ENCODE assay signal across 25 cellular contexts in the genomic region with DNA sequence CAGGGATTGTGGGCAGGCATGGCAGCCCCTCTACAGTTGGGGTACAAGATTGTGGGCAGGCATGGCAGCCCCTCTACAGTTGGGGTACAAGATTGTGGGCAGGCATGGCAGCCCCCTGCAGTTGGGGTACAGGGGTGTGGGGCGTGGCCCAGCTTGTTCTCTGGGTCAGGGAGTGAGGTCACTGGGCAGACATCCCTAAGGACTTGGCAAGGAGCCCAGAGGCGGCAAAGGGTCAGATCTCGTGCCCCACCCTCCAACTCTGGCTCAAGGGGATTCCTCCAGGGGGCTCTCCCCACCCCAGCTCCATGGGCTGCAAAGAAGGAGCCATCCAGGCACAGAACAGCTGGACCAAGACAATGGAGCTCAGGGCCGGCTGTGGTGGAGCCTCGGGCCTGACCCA.
"Had no signal": no experiment of that assay in that cellular context is flagged by ENCODE, and none has a peak within 500 bp of the region (broad histone marks: within the 10 kb centered on the region; RNA-seq: fewer than 3 reads in every experiment).

No MANE protein-coding gene starts in this region.

- H3K27me3 Mint-ChIP-seq: activated CD4-positive, alpha-beta T cell treated with anti-CD3 and anti-CD28 coated beads for 36 hours; activated CD8-positive, alpha-beta memory T cell treated with anti-CD3 and anti-CD28 coated beads, Interleukin-2, amount 10 ng/mL, durations not matched to agents 7 days and 5 days; activated naive CD4-positive, alpha-beta T cell treated with anti-CD3 and anti-CD28 coated beads, Interleukin-2, amount 50 U/mL, for 24 hours; stimulated activated naive CD8-positive, alpha-beta T cell treated with anti-CD3 and anti-CD28 coated beads, Interleukin-15, Interleukin-2, amounts not matched to agents 100 ng/mL and 50 ng/mL, for 24 hours had no signal

- DNase-seq: activated CD4-positive, CD25-positive, alpha-beta regulatory T cell; activated CD8-positive, alpha-beta memory T cell treated with anti-CD3 and anti-CD28 coated beads, Interleukin-2, amount 10 ng/mL, durations not matched to agents 7 days and 5 days; activated T-cell treated with anti-CD3 and anti-CD28 coated beads, Interleukin-2, amount 50 U/mL, for 48 hours; dermis blood vessel endothelial cell; effector CD4-positive, alpha-beta T cell; foreskin keratinocyte; mammary epithelial cell; stimulated activated CD4-positive, alpha-beta T cell treated with anti-CD3 and anti-CD28 coated beads, Interleukin-12 subunit alpha, Interleukin-12 subunit beta, amount 100 ng/mL, for 4 hours; stimulated activated CD4-positive, alpha-beta T cell treated with anti-CD3 and anti-CD28 coated beads, Interleukin-4, amount 100 ng/mL, for 1 hour; T-helper 2 cell; uterus had no signal

- H3K36me3 ChIP-seq: prostate gland, uterus had no signal

- ATAC-seq: activated CD4-positive, alpha-beta T cell treated with anti-CD3 and anti-CD28 coated beads for 36 hours; activated CD8-positive, alpha-beta memory T cell treated with anti-CD3 and anti-CD28 coated beads, Interleukin-2, amount 10 ng/mL, durations not matched to agents 7 days and 5 days; activated CD8-positive, alpha-beta T cell treated with anti-CD3 and anti-CD28 coated beads, Interleukin-2, amount 10 ng/mL, durations not matched to agents 7 days and 5 days; foreskin keratinocyte; pancreas; stimulated activated effector memory CD8-positive, alpha-beta T cell treated with anti-CD3 and anti-CD28 coated beads, Interleukin-12 subunit alpha, Interleukin-12 subunit beta, amount 100 ng/mL, for 72 hours had no signal

- FAIRE-seq: bronchial epithelial cell, colon, islet of Langerhans, pancreas had no signal

- H3K4me3 ChIP-seq: esophagus muscularis mucosa, pancreas, prostate gland, thoracic aorta, uterus had no signal

- H3K27ac ChIP-seq: esophagus muscularis mucosa, foreskin keratinocyte, prostate gland, thoracic aorta, uterus had no signal

- H3K9me3 ChIP-seq: esophagus muscularis mucosa, pancreas, prostate gland, thoracic aorta, uterus had no signal

- H3K4me3 Mint-ChIP-seq: activated CD4-positive, alpha-beta T cell treated with anti-CD3 and anti-CD28 coated beads for 36 hours; activated CD8-positive, alpha-beta memory T cell treated with anti-CD3 and anti-CD28 coated beads, Interleukin-2, amount 10 ng/mL, durations not matched to agents 7 days and 5 days; activated CD8-positive, alpha-beta T cell treated with anti-CD3 and anti-CD28 coated beads, Interleukin-2, amount 10 ng/mL, durations not matched to agents 7 days and 5 days; activated naive CD4-positive, alpha-beta T cell treated with anti-CD3 and anti-CD28 coated beads, Interleukin-2, amount 50 U/mL, for 24 hours; nephron; stimulated activated effector memory CD8-positive, alpha-beta T cell treated with anti-CD3 and anti-CD28 coated beads, Interleukin-12 subunit alpha, Interleukin-12 subunit beta, amount 100 ng/mL, for 72 hours; stimulated activated naive CD8-positive, alpha-beta T cell treated with anti-CD3 and anti-CD28 coated beads, Interleukin-15, Interleukin-2, amounts not matched to agents 100 ng/mL and 50 ng/mL, for 24 hours had no signal

- H3K9me3 Mint-ChIP-seq: activated naive CD4-positive, alpha-beta T cell treated with anti-CD3 and anti-CD28 coated beads, Interleukin-2, amount 50 U/mL, for 24 hours; activated T-helper 2 cell treated with anti-CD3 and anti-CD28 coated beads, Interferon-gamma antibody, Interleukin-2, Interleukin-4, amounts not matched to agents 10 μg/mL and 5 μg/mL and 100 μg/mL, durations not matched to agents 14 hours and 24 hours and 36 hours; nephron; stimulated activated effector memory CD8-positive, alpha-beta T cell treated with anti-CD3 and anti-CD28 coated beads, Interleukin-12 subunit alpha, Interleukin-12 subunit beta, amount 100 ng/mL, for 72 hours; stimulated activated naive CD8-positive, alpha-beta T cell treated with anti-CD3 and anti-CD28 coated beads, Interleukin-15, Interleukin-2, amounts not matched to agents 100 ng/mL and 50 ng/mL, for 24 hours had no signal

- H3K4me1 Mint-ChIP-seq: nephron had no signal

- H3K27ac Mint-ChIP-seq: activated CD4-positive, alpha-beta T cell treated with anti-CD3 and anti-CD28 coated beads for 36 hours; activated CD8-positive, alpha-beta memory T cell treated with anti-CD3 and anti-CD28 coated beads, Interleukin-2, amount 10 ng/mL, durations not matched to agents 7 days and 5 days; activated CD8-positive, alpha-beta T cell treated with anti-CD3 and anti-CD28 coated beads, Interleukin-2, amount 10 ng/mL, durations not matched to agents 7 days and 5 days; activated naive CD4-positive, alpha-beta T cell treated with anti-CD3 and anti-CD28 coated beads, Interleukin-2, amount 50 U/mL, for 24 hours; activated T-helper 2 cell treated with anti-CD3 and anti-CD28 coated beads, Interferon-gamma antibody, Interleukin-2, Interleukin-4, amounts not matched to agents 10 μg/mL and 5 μg/mL and 100 μg/mL, durations not matched to agents 14 hours and 24 hours and 36 hours; nephron; stimulated activated naive CD8-positive, alpha-beta T cell treated with anti-CD3 and anti-CD28 coated beads, Interleukin-15, Interleukin-2, amounts not matched to agents 100 ng/mL and 50 ng/mL, for 24 hours had no signal

- H3K4me1 ChIP-seq: foreskin keratinocyte, prostate gland had no signal

- H3K27me3 ChIP-seq: pancreas, uterus had no signal

- H3K36me3 Mint-ChIP-seq: activated CD8-positive, alpha-beta memory T cell treated with anti-CD3 and anti-CD28 coated beads, Interleukin-2, amount 10 ng/mL, durations not matched to agents 7 days and 5 days; activated naive CD4-positive, alpha-beta T cell treated with anti-CD3 and anti-CD28 coated beads, Interleukin-2, amount 50 U/mL, for 24 hours had no signal
